Comparison of ENCODE assay signal across 8 cellular contexts in genomic region chr5:88883566-88884434, GRCh38. TPM values are rescaled to one million over a fixed set of nuclear protein-coding genes. Genes with fewer than 3 reads are reported as not detected.
A peak's percentile ranks its signal among the peaks of the same experiment; 100 is the strongest.
DNase-seq lines count a peak whose midpoint lies in the region; ATAC-seq and TF ChIP-seq lines count a peak whose summit lies in the region.

No MANE protein-coding gene starts in this region.

- peak overlapping the region; percentile 98 for H3K4me2 ChIP-seq in mammary epithelial cell (ENCODE audit: insufficient read depth, low read depth, low read length)

- peak overlapping the region; percentile 74 for H3K4me3 ChIP-seq in AG10803 (ENCODE audit: low read length)
- peak overlapping the region; percentile 44 to 60 (median 56) for H3K4me3 ChIP-seq in Peyer's patch
- H3K4me3 ChIP-seq in mammary epithelial cell (replicated peaks in 1 of 3; ENCODE audit: insufficient read depth in 1 of 3, low read depth in 2 of 3, low read length in 3 of 3): peak overlapping the region; percentile 41 to 56 (median 51)
- H3K4me3 ChIP-seq in iPS-18c (ENCODE audit: insufficient read depth, low read depth, low read length): peak overlapping the region; percentile 64
- peak overlapping the region; percentile 77 for H3K4me3 ChIP-seq in retinal pigment epithelial cell (ENCODE audit: low read length)

- H3K36me3 ChIP-seq in Peyer's patch (no peaks in the 10 kb centered on the region), mammary epithelial cell (ENCODE audit: insufficient read depth, low read length) (no peaks in the 10 kb centered on the region)

- CTCF ChIA-PET in mammary epithelial cell (lab: Charles Lee; ENCODE audit: low non-redundant PET): interaction anchor here (0.6 kb wide), 1 partner anchor 1556 kb away, joined by 30 read pairs; no protein-coding TSS in a partner anchor

- H3K27me3 ChIP-seq in Peyer's patch: no peaks in the 10 kb centered on the region
- H3K27me3 ChIP-seq in mammary epithelial cell (ENCODE audit: insufficient read depth, low read length): peaks cover 21% of the 10 kb centered on the region

- no peaks in the 10 kb centered on the region for H3K9me3 ChIP-seq in Peyer's patch
- no peaks in the 10 kb centered on the region for H3K9me3 ChIP-seq in mammary epithelial cell (replicated peaks; ENCODE audit: insufficient read depth, low read length)
- no peaks in the 10 kb centered on the region for H3K9me3 ChIP-seq in iPS-18c (ENCODE audit: control insufficient read depth, insufficient read depth, low read length)

- H2AFZ ChIP-seq in mammary epithelial cell (ENCODE audit: low read depth, low read length): peak overlapping the region; percentile 89

- 3% methylated on average over 41 of the region's 49 CpGs for WGBS in mammary epithelial cell (ENCODE audit: low coverage, missing lambda C conversion rate)

- TF ChIP-seq CTCF in AG10803 (conservative IDR thresholded peaks at IDR 0.05; ENCODE audit: low read length): peak; percentile 36
- peak in 1 of 6 experiments; percentile 3 for TF ChIP-seq CTCF in Peyer's patch (IDR thresholded peaks at IDR 0.05)
- TF ChIP-seq CTCF in mammary epithelial cell (conservative IDR thresholded peaks at IDR 0.05 in 1 of 2, IDR thresholded peaks at IDR 0.05 in 1 of 2; ENCODE audit: extremely low read depth in 1 of 2, insufficient read depth in 1 of 2, low read depth in 1 of 2, low read length in 2 of 2): no peak
- TF ChIP-seq CTCF in retinal pigment epithelial cell (conservative IDR thresholded peaks at IDR 0.05; ENCODE audit: low read depth, low read length): no peak

- dilution Hi-C loops in mammary epithelial cell (cut with HindIII; ENCODE audit: low sequenced_read_pairs): no loop called here

- no peaks in the 10 kb centered on the region for H4K20me1 ChIP-seq in mammary epithelial cell (ENCODE audit: insufficient read depth, low read length)

- no peak overlapping the region for H3K9ac ChIP-seq in mammary epithelial cell (ENCODE audit: insufficient read depth, low read length)

- DNase-seq in AG10803 (ENCODE audit: low read depth): peak; percentile 78
- DNase-seq in HK-2 (ENCODE audit: unreplicated experiment): peak; percentile 52
- DNase-seq in Peyer's patch: peak; percentile 60 to 76 (median 65)
- peak; percentile 47 for DNase-seq in mammary epithelial cell
- no peak for DNase-seq in retinal pigment epithelial cell (ENCODE audit: low read depth)
- DNase-seq in GOT3 (lab: John Stamatoyannopoulos, UW): no peak

- TF ChIP-seq POLR2A in GM18505 (IDR thresholded peaks at IDR 0.05; ENCODE audit: borderline replicate concordance, extremely low read depth, insufficient read depth, insufficient read length): peak; percentile 70
- TF ChIP-seq POLR2A in Peyer's patch (IDR thresholded peaks at IDR 0.05): peak in 1 of 2 donors; percentile 13

- intact Hi-C loops in mammary epithelial cell (cut with micrococcal nuclease): no loop called here

- in situ Hi-C loops in mammary epithelial cell (cut with MboI; ENCODE audit: low sequenced_read_pairs in 2 of 2): no loop called here

- BruUV-seq in mammary epithelial cell (replicated peaks; lab: Mats Ljungman, UMichigan): no TSS peak

- H3K27ac ChIP-seq in Peyer's patch (peak overlapping the region; percentile 76 to 89 (median 84)), mammary epithelial cell (ENCODE audit: insufficient read depth, low read depth, low read length) (no peak overlapping the region)

- no peaks in the 10 kb centered on the region for H3K4me1 ChIP-seq in Peyer's patch
- H3K4me1 ChIP-seq in mammary epithelial cell (ENCODE audit: insufficient read depth, low read length): peaks cover 12% of the 10 kb centered on the region

- ATAC-seq in GM18505 (IDR thresholded peaks at IDR 0.05; ENCODE audit: unreplicated experiment): peak; percentile 27

- no peaks in the 10 kb centered on the region for H3K79me2 ChIP-seq in mammary epithelial cell (ENCODE audit: insufficient read depth, low read length)

RNA-seq across cellular contexts. Expression of gene MEF2C, which starts 0.8 kb away (rescaled TPM):
- total RNA-seq in Peyer's patch: 100 to 1,000 TPM in 1 of 4 donors, 10 to 100 TPM in 2, 1 to 10 TPM in 1; 5.4 to 137 (median 14.4) TPM
- total RNA-seq in mammary epithelial cell: 1 to 10 TPM in 1 of 2 donors, not detected in 1; 1.3 TPM
- polyA plus RNA-seq in mammary epithelial cell: not detected
- not detected for polyA minus RNA-seq in mammary epithelial cell

Comparison
In these comparisons a context has a peak if more than half of its experiments do, and no peak if none do; other contexts are left out.
1. DNase-seq: peak in AG10803 (single experiment), HK-2 (single experiment), Peyer's patch (3 of 3) and mammary epithelial cell (single experiment); none in retinal pigment epithelial cell (single experiment) and GOT3 (single experiment).
2. Peak in every context shown above with its lines, with median percentiles within 50 percentile points of each other: H3K4me3 ChIP-seq.